Comparison of ENCODE assay signal across 15 cellular contexts in genomic region chr1:103220503-103221095, GRCh38.
DNase-seq lines count a peak whose midpoint lies in the region; ATAC-seq and TF ChIP-seq lines count a peak whose summit lies in the region.
"Had no signal": no experiment of that assay in that cellular context is flagged by ENCODE, and none has a peak within 500 bp of the region (broad histone marks: within the 10 kb centered on the region; RNA-seq: fewer than 3 reads in every experiment).

No MANE protein-coding gene starts in this region.

- H3K27me3 ChIP-seq in fibroblast of lung (ENCODE audit: control insufficient read depth, insufficient read depth, low read length): no peaks in the 10 kb centered on the region
- H3K27me3 ChIP-seq: esophagus squamous epithelium, ovary had no signal

- DNase-seq in G401 (ENCODE audit: low spot score) (peak; percentile 74), RPMI7951 (ENCODE audit: low read depth) (peak; percentile 16), fibroblast of lung (ENCODE audit: low read depth in 2 of 2) (peak; percentile 26 to 98), osteocyte (ENCODE audit: extremely low spot score, unreplicated experiment) (no peak), NCI-H146 treated with DMSO at 0.1 percent for 48 hours (lab: John Stamatoyannopoulos, UW; ENCODE audit: unreplicated experiment) (no peak), SIG-M5 treated with dmso at 0.1 percent for 504 hours (lab: John Stamatoyannopoulos, UW; ENCODE audit: unreplicated experiment) (no peak)
- DNase-seq: activated CD4-positive, alpha-beta memory T cell treated with anti-CD3 and anti-CD28 coated beads, Interleukin-2, amount 10 ng/mL, durations not matched to agents 7 days and 5 days; amniotic stem cell; C1 segment of cervical spinal cord; dermis blood vessel endothelial cell; esophagus squamous epithelium; midbrain; ovary had no signal

- no peak overlapping the region for H3K27ac ChIP-seq in fibroblast of lung (ENCODE audit: insufficient read depth, low read length)
- H3K27ac ChIP-seq: esophagus squamous epithelium, ovary had no signal

- no peaks in the 10 kb centered on the region for H3K9me3 ChIP-seq in fibroblast of lung (ENCODE audit: control insufficient read depth, insufficient read depth, low read depth, low read length)
- H3K9me3 ChIP-seq: esophagus squamous epithelium, ovary had no signal

- no peaks in the 10 kb centered on the region for H3K79me2 ChIP-seq in fibroblast of lung (ENCODE audit: control insufficient read depth, insufficient read depth, low read length)

- peak overlapping the region; percentile 72 for H3K27ac Mint-ChIP-seq in osteocyte (ENCODE audit: unreplicated experiment)
- H3K27ac Mint-ChIP-seq: activated CD4-positive, alpha-beta memory T cell treated with anti-CD3 and anti-CD28 coated beads, Interleukin-2, amount 10 ng/mL, durations not matched to agents 7 days and 5 days had no signal

- peaks cover 34% of the 10 kb centered on the region for H3K4me1 Mint-ChIP-seq in osteocyte (ENCODE audit: unreplicated experiment)
- H3K4me1 Mint-ChIP-seq: activated CD4-positive, alpha-beta memory T cell treated with anti-CD3 and anti-CD28 coated beads, Interleukin-2, amount 10 ng/mL, durations not matched to agents 7 days and 5 days had no signal

- H2AFZ ChIP-seq in fibroblast of lung (ENCODE audit: low read length): no peak overlapping the region

- in situ Hi-C loops in G401 (cut with HindIII; ENCODE audit: low sequenced_read_pairs): no loop called here

- no peak overlapping the region for H3K4me3 Mint-ChIP-seq in osteocyte (ENCODE audit: unreplicated experiment)
- H3K4me3 Mint-ChIP-seq: activated CD4-positive, alpha-beta memory T cell treated with anti-CD3 and anti-CD28 coated beads, Interleukin-2, amount 10 ng/mL, durations not matched to agents 7 days and 5 days had no signal

- TF ChIP-seq CTCF in fibroblast of lung (conservative IDR thresholded peaks at IDR 0.05 in 1 of 2, IDR thresholded peaks at IDR 0.05 in 1 of 2; ENCODE audit: low read depth in 1 of 2, low read length in 2 of 2) (no peak), osteocyte (IDR thresholded peaks at IDR 0.05) (no peak)

- no peaks in the 10 kb centered on the region for H3K4me1 ChIP-seq in fibroblast of lung (ENCODE audit: control insufficient read depth, extremely low read depth, insufficient read depth, low read length)
- H3K4me1 ChIP-seq: esophagus squamous epithelium had no signal

- no peaks in the 10 kb centered on the region for H3K27me3 Mint-ChIP-seq in osteocyte (ENCODE audit: unreplicated experiment)
- H3K27me3 Mint-ChIP-seq: activated CD4-positive, alpha-beta memory T cell treated with anti-CD3 and anti-CD28 coated beads, Interleukin-2, amount 10 ng/mL, durations not matched to agents 7 days and 5 days had no signal

- H3K36me3 Mint-ChIP-seq in osteocyte (ENCODE audit: unreplicated experiment): no peaks in the 10 kb centered on the region

- H3K36me3 ChIP-seq in fibroblast of lung (ENCODE audit: control insufficient read depth, insufficient read depth, low read length): no peaks in the 10 kb centered on the region
- H3K36me3 ChIP-seq: esophagus squamous epithelium, ovary had no signal

- no peak overlapping the region for H3K9ac ChIP-seq in fibroblast of lung (ENCODE audit: insufficient read depth, low read length)

- H3K9me3 Mint-ChIP-seq in osteocyte (ENCODE audit: unreplicated experiment): no peaks in the 10 kb centered on the region
- H3K9me3 Mint-ChIP-seq: activated CD4-positive, alpha-beta memory T cell treated with anti-CD3 and anti-CD28 coated beads, Interleukin-2, amount 10 ng/mL, durations not matched to agents 7 days and 5 days had no signal

- H4K20me1 ChIP-seq in fibroblast of lung (ENCODE audit: control insufficient read depth, extremely low read depth, insufficient read depth, low read length): no peaks in the 10 kb centered on the region

- H3K4me2 ChIP-seq in fibroblast of lung (ENCODE audit: extremely low read depth, insufficient read depth, low read length): no peak overlapping the region

- no peak overlapping the region for H3K4me3 ChIP-seq in fibroblast of lung (replicated peaks in 1 of 4; ENCODE audit: control extremely low read depth in 1 of 4, insufficient read depth in 1 of 4, low read depth in 3 of 4, low read length in 4 of 4)
- H3K4me3 ChIP-seq: esophagus squamous epithelium, ovary had no signal

- ATAC-seq in HG03460 (IDR thresholded peaks at IDR 0.05; ENCODE audit: unreplicated experiment) (no peak), HG03354 (IDR thresholded peaks at IDR 0.05; ENCODE audit: poor library complexity, severe bottlenecking, unreplicated experiment) (no peak)

Comparison
In these comparisons a context has a peak if more than half of its experiments do, and no peak if none do; other contexts are left out.
1. DNase-seq: peak in G401 (single experiment), RPMI7951 (single experiment) and fibroblast of lung (2 of 2); none in osteocyte (single experiment), NCI-H146 treated with DMSO at 0.1 percent for 48 hours (single experiment) and SIG-M5 treated with dmso at 0.1 percent for 504 hours (single experiment).